In genomic region chr2:159285433-159285832, GRCh38 we compare ENCODE assay signal across 1 cellular context.
TF ChIP-seq lines count a peak whose summit lies in the region.

No MANE protein-coding gene starts in this region.

TF ChIP-seq in GM12878, 131 proteins besides CTCF, POLR2A, EP300 and RAD21 (continued from another document):
- no peak for TF ChIP-seq NKRF (conservative IDR thresholded peaks at IDR 0.05)
- no peak for TF ChIP-seq SUPT20H (IDR thresholded peaks at IDR 0.05; ENCODE audit: borderline replicate concordance, control insufficient read depth, low read depth, low read length)
- no peak for TF ChIP-seq SIX5 (IDR thresholded peaks at IDR 0.05; ENCODE audit: low read depth, low read length, severe bottlenecking)
- TF ChIP-seq, protein P1, sequence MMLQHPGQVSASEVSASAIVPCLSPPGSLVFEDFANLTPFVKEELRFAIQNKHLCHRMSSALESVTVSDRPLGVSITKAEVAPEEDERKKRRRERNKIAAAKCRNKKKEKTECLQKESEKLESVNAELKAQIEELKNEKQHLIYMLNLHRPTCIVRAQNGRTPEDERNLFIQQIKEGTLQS (IDR thresholded peaks at IDR 0.05; ENCODE audit: borderline replicate concordance, extremely low read depth, low read depth, low read length), result no peak
- no peak for TF ChIP-seq MYC (IDR thresholded peaks at IDR 0.05; ENCODE audit: insufficient read depth, insufficient read length, insufficient replicate concordance, low read length, severe bottlenecking)
- TF ChIP-seq RAD51 (IDR thresholded peaks at IDR 0.05), result no peak
- TF ChIP-seq ZNF207 (IDR thresholded peaks at IDR 0.05; ENCODE audit: borderline replicate concordance), result no peak
